ENCODE assay signal across 1 cellular context in genomic region chr10:43963793-43964425, GRCh38.
TF ChIP-seq lines count a peak whose summit lies in the region.

No MANE protein-coding gene starts in this region.

TF ChIP-seq in IMR-90, 13 proteins besides CTCF, POLR2A, EP300 and RAD21:
- no peak for TF ChIP-seq MXI1 (IDR thresholded peaks at IDR 0.05; ENCODE audit: borderline replicate concordance, low read depth, low read length)
- TF ChIP-seq CEBPB (IDR thresholded peaks at IDR 0.05; ENCODE audit: low read depth, low read length) = no peak
- no peak for TF ChIP-seq RFX5 (IDR thresholded peaks at IDR 0.05; ENCODE audit: low read depth, low read length)
